ENCODE assay signal across 23 cellular contexts in the genomic region with DNA sequence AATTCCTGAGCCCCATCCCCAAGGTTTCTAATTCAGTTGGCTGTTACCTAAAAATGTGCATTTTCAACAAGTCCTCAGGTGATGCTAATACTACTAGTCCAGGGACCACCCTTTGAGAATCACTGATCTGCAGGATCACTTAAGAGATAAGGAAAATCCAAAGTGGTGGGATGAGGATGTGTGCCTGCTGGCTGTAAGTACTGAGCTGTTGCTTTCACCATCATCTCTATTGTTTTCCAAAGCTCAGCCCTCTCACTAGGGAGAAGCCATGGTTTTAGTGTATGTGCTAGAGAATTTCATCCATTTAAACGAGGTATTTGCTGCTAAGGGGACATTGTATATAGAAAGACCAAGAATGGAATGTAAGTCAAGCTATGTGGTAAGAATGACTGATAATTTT.
A peak's percentile ranks its signal among the peaks of the same experiment; 100 is the strongest.
DNase-seq lines count a peak whose midpoint lies in the region; ATAC-seq and TF ChIP-seq lines count a peak whose summit lies in the region.
"Had no signal": no experiment of that assay in that cellular context is flagged by ENCODE, and none has a peak within 500 bp of the region (broad histone marks: within the 10 kb centered on the region; RNA-seq: fewer than 3 reads in every experiment).

No MANE protein-coding gene starts in this region.

- no peaks in the 10 kb centered on the region for H3K27me3 ChIP-seq in H7 (ENCODE audit: control insufficient read depth, insufficient read depth, low read length)
- H3K27me3 ChIP-seq in colonic mucosa = no peaks in the 10 kb centered on the region
- no peaks in the 10 kb centered on the region for H3K27me3 ChIP-seq in neural progenitor cell
- H3K27me3 ChIP-seq: MG63 had no signal

- H3K36me3 Mint-ChIP-seq in neural progenitor cell = no peaks in the 10 kb centered on the region
- H3K36me3 Mint-ChIP-seq: CD8-positive, alpha-beta memory T cell had no signal

- H3K4me3 ChIP-seq in H7 (ENCODE audit: insufficient read depth, low read depth, low read length) (no peak overlapping the region), colonic mucosa (no peak overlapping the region), neural progenitor cell (no peak overlapping the region)
- H3K4me3 ChIP-seq: K562, MG63 had no signal

- no peak overlapping the region for H3K4me3 Mint-ChIP-seq in neural progenitor cell
- H3K4me3 Mint-ChIP-seq: CD8-positive, alpha-beta memory T cell had no signal

- H4K20me1 ChIP-seq in neural progenitor cell (ENCODE audit: low read depth) = no peaks in the 10 kb centered on the region

- peak overlapping the region; percentile 62 for H3K27ac ChIP-seq in colonic mucosa
- H3K27ac ChIP-seq in neural progenitor cell = no peak overlapping the region
- H3K27ac ChIP-seq: C4-2B, HL-60, RWPE1 had no signal

- ATAC-seq in GM18907 (IDR thresholded peaks at IDR 0.05; ENCODE audit: unreplicated experiment) = no peak
- ATAC-seq: HepG2, K562 had no signal

- H2AFZ ChIP-seq in neural progenitor cell (replicated peaks) = peak overlapping the region; percentile 89

- H3K9ac ChIP-seq in colonic mucosa (ENCODE audit: low read depth in 2 of 2, low read length in 2 of 2) = no peak overlapping the region
- no peak overlapping the region for H3K9ac ChIP-seq in neural progenitor cell

- H3K79me2 ChIP-seq in neural progenitor cell (ENCODE audit: low read depth) = no peaks in the 10 kb centered on the region

- no peak overlapping the region for H3K27ac Mint-ChIP-seq in neural progenitor cell

- no peaks in the 10 kb centered on the region for H3K27me3 Mint-ChIP-seq in neural progenitor cell (ENCODE audit: insufficient read depth, low read depth)

- no peaks in the 10 kb centered on the region for H3K9me3 Mint-ChIP-seq in neural progenitor cell
- H3K9me3 Mint-ChIP-seq: CD8-positive, alpha-beta memory T cell had no signal

- H3K4me2 ChIP-seq in neural progenitor cell = no peak overlapping the region

- peaks cover 14% of the 10 kb centered on the region for H3K4me1 ChIP-seq in colonic mucosa
- H3K4me1 ChIP-seq in neural progenitor cell = peaks cover 13% of the 10 kb centered on the region

- no peaks in the 10 kb centered on the region for H3K9me3 ChIP-seq in colonic mucosa
- H3K9me3 ChIP-seq in neural progenitor cell (ENCODE audit: low read depth) = no peaks in the 10 kb centered on the region
- H3K9me3 ChIP-seq: MG63 had no signal

- intact Hi-C loops in colonic mucosa (cut with DNase I) = no loop called here

- H3F3A ChIP-seq in neural progenitor cell (ENCODE audit: low read depth) = no peaks in the 10 kb centered on the region

- DNase-seq in H7 = peak; percentile 1
- DNase-seq in colonic mucosa = no peak
- peak; percentile 24 for DNase-seq in iPS-NIHi7 (ENCODE audit: extremely low spot score)
- DNase-seq in neural progenitor cell (ENCODE audit: low spot score) = peak; percentile 42
- DNase-seq in germinal center (ENCODE audit: low spot score) = no peak
- DNase-seq in NCI-H187 (lab: John Stamatoyannopoulos, UW) = no peak
- no peak for DNase-seq in DMS53 treated with DMSO at 0.1 percent for 48 hours (lab: John Stamatoyannopoulos, UW; ENCODE audit: unreplicated experiment)
- DNase-seq: CD8-positive, alpha-beta memory T cell; DMS79; HCEC 1CT; MG63; NCI-H1417 treated with DMSO at 0.1 percent for 48 hours; NCI-H1930; NCI-H226; NCI-H510A treated with DMSO at 0.1 percent for 48 hours; NCI-H748 treated with DMSO at 0.1 percent for 48 hours; SHP77 treated with DMSO at 0.1 percent for 48 hours had no signal

- no peak for TF ChIP-seq CTCF in colonic mucosa (IDR thresholded peaks at IDR 0.05)
- TF ChIP-seq CTCF in neural progenitor cell (IDR thresholded peaks at IDR 0.05) = no peak

- H3K36me3 ChIP-seq in H7 (replicated peaks; ENCODE audit: control insufficient read depth, insufficient read depth, low read length) = no peaks in the 10 kb centered on the region
- no peaks in the 10 kb centered on the region for H3K36me3 ChIP-seq in colonic mucosa
- H3K36me3 ChIP-seq in neural progenitor cell = no peaks in the 10 kb centered on the region
- H3K36me3 ChIP-seq: MG63 had no signal

- H3K4me1 Mint-ChIP-seq in neural progenitor cell = peaks cover 3% of the 10 kb centered on the region
- H3K4me1 Mint-ChIP-seq: CD8-positive, alpha-beta memory T cell had no signal

Comparison
In these comparisons a context has a peak if more than half of its experiments do, and no peak if none do; other contexts are left out.
1. DNase-seq: peak in H7 (single experiment), iPS-NIHi7 (single experiment) and neural progenitor cell (single experiment); none in colonic mucosa (single experiment), germinal center (single experiment), NCI-H187 (0 of 2) and DMS53 treated with DMSO at 0.1 percent for 48 hours (single experiment).